In genomic region chr2:202612145-202612544, GRCh38 we compare ENCODE assay signal across 24 cellular contexts.
"Had no signal": no experiment of that assay in that cellular context is flagged by ENCODE, and none has a peak within 500 bp of the region (broad histone marks: within the 10 kb centered on the region; RNA-seq: fewer than 3 reads in every experiment).

No MANE protein-coding gene starts in this region.

- H3K9me3 ChIP-seq: adrenal gland, ascending aorta, body of pancreas, Peyer's patch had no signal

- DNase-seq: activated CD4-positive, alpha-beta T cell treated with anti-CD3 and anti-CD28 coated beads for 4 hours; activated CD8-positive, alpha-beta memory T cell treated with anti-CD3 and anti-CD28 coated beads, Interleukin-2, amount 50 U/mL, for 4 hours; activated CD8-positive, alpha-beta T cell treated with anti-CD3 and anti-CD28 coated beads for 36 hours; activated gamma-delta T cell treated with Interleukin-2 at 50 U/mL for 16 hours; activated naive CD4-positive, alpha-beta T cell treated with anti-CD3 and anti-CD28 coated beads, Interleukin-2, amount 10 ng/mL, durations not matched to agents 7 days and 5 days; activated naive CD8-positive, alpha-beta T cell treated with anti-CD3 and anti-CD28 coated beads for 36 hours; activated T-cell treated with anti-CD3 and anti-CD28 coated beads, Interleukin-2, amount 50 U/mL, for 72 hours; adrenal gland; body of pancreas; central memory CD4-positive, alpha-beta T cell; KG1; NCI-H1105 treated with DMSO at 0.1 percent for 48 hours; NCI-H146; NCI-H187 treated with DMSO at 0.1 percent for 48 hours; NCI-H2081 treated with DMSO at 0.1 percent for 48 hours; NCI-H446; NCI-H524; Peyer's patch; Right ventricle myocardium superior; T-helper 2 cell had no signal

- H3K36me3 ChIP-seq: adrenal gland, ascending aorta, Peyer's patch had no signal

- H3K4me1 ChIP-seq: adrenal gland, ascending aorta, body of pancreas, Peyer's patch had no signal

- ATAC-seq: activated CD4-positive, CD25-positive, alpha-beta regulatory T cell treated with anti-CD3 and anti-CD28 coated beads, Interleukin-2, amount 50 U/mL, for 24 hours; activated CD8-positive, alpha-beta T cell treated with anti-CD3 and anti-CD28 coated beads for 36 hours; activated T-cell treated with anti-CD3 and anti-CD28 coated beads, Interleukin-2, amount 50 U/mL, for 72 hours; body of pancreas had no signal

- H3K4me3 ChIP-seq: adrenal gland, ascending aorta, body of pancreas, coronary artery, Peyer's patch had no signal

- H3K27me3 ChIP-seq: adrenal gland, ascending aorta, body of pancreas, Peyer's patch had no signal

- H3K27ac ChIP-seq: adrenal gland, ascending aorta, body of pancreas, coronary artery, Peyer's patch, RWPE1 had no signal
